Comparison of ENCODE assay signal across 9 cellular contexts in the genomic region with DNA sequence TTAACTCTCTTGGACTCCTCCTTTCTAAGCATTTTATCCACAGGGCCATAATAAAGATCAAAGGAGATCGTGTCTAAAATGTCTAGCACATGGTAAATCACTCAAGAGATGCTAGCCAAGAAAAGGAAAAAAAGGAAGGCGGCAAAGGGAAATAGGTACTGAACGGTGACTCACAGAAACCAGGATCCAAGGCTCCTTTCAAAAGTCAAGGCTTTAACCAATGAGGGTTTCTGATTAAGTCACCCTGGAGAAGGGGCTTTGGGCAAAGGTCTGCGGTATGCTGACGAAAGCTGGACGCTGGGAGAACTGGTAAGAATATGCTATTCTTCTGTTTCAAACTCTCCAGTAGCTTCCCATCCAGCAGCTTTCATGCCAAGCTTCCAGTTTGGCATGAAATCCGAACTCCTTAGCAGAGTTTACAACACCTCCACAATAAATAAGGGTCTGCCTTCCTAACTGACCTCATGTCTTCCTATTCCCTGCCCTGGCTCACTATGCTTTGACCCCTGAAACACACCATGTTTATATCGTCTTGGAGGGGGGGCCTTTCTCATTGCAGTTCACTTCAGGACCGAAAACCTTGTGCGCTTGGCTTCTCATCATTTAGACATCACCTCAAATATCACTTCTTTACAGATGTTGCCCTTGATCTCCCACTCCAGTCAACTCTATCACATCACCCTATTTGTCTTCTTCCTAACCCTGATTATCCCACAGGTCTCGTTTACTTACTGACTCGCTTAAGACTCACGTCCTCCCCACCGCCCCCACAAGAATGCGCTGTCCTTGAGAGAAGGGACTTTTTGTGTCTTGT. TPM values are rescaled to one million over a fixed set of nuclear protein-coding genes. Genes with fewer than 3 reads are reported as not detected.
DNase-seq lines count a peak whose midpoint lies in the region; ATAC-seq, FAIRE-seq and TF ChIP-seq lines count a peak whose summit lies in the region.
"Had no signal": no experiment of that assay in that cellular context is flagged by ENCODE, and none has a peak within 500 bp of the region (broad histone marks: within the 10 kb centered on the region; RNA-seq: fewer than 3 reads in every experiment).

No MANE protein-coding gene starts in this region.

- peak overlapping the region; percentile 79 to 94 for H3K4me3 ChIP-seq in body of pancreas
- H3K4me3 ChIP-seq in kidney (ENCODE audit: low read length in 2 of 2) = peak overlapping the region; percentile 72 to 84

- H3K9ac ChIP-seq in kidney (ENCODE audit: low read length in 2 of 2) = peak overlapping the region in 1 of 2 donors; percentile 35

- peaks cover 32% of the 10 kb centered on the region for H3K36me3 Mint-ChIP-seq in T-helper 1 cell treated with Interleukin-12 subunit alpha and Interleukin-12 subunit beta and Interleukin-4 antibody, amounts not matched to agents 30 μg/mL and 1 μg/mL, for 36 hours (ENCODE audit: low read depth)

- H3K27ac ChIP-seq in body of pancreas (peak overlapping the region; percentile 69 to 82 (median 70)), kidney (ENCODE audit: low read depth in 2 of 2, low read length in 2 of 2) (peak overlapping the region; percentile 71 to 77)

- no peaks in the 10 kb centered on the region for H3K27me3 ChIP-seq in body of pancreas

- ATAC-seq in HG03175 (IDR thresholded peaks at IDR 0.05; ENCODE audit: unreplicated experiment) (peak; percentile 7), body of pancreas (no peak)

- H3K27ac Mint-ChIP-seq in T-helper 1 cell treated with Interleukin-12 subunit alpha and Interleukin-12 subunit beta and Interleukin-4 antibody, amounts not matched to agents 30 μg/mL and 1 μg/mL, for 36 hours = peak overlapping the region; percentile 98

- WGBS in body of pancreas, 2 donors = 20 to 22% methylated on average over 15 of the region's 15 CpGs

- intact Hi-C loops in body of pancreas (cut with DNase I) (no loop called here), kidney (cut with DNase I) (no loop called here)

- H3K9me3 ChIP-seq in body of pancreas (no peaks in the 10 kb centered on the region), kidney (ENCODE audit: control insufficient read depth in 1 of 2, low read length in 2 of 2) (no peaks in the 10 kb centered on the region)

- peaks cover 19% of the 10 kb centered on the region for H3K4me1 ChIP-seq in body of pancreas
- peaks cover 14 to 15% of the 10 kb centered on the region in 2 donors for H3K4me1 ChIP-seq in kidney (ENCODE audit: control insufficient read depth in 1 of 2, insufficient read depth in 1 of 2, low read depth in 1 of 2, low read length in 2 of 2)

- no peaks in the 10 kb centered on the region for H3K9me3 Mint-ChIP-seq in T-helper 1 cell treated with Interleukin-12 subunit alpha and Interleukin-12 subunit beta and Interleukin-4 antibody, amounts not matched to agents 30 μg/mL and 1 μg/mL, for 36 hours

- no peak for TF ChIP-seq POLR2A in body of pancreas (IDR thresholded peaks at IDR 0.05)
- TF ChIP-seq POLR2A in H54 (IDR thresholded peaks at IDR 0.05; ENCODE audit: low read depth, low read length) = no peak

- peak overlapping the region; percentile 99 for H3K4me3 Mint-ChIP-seq in T-helper 1 cell treated with Interleukin-12 subunit alpha and Interleukin-12 subunit beta and Interleukin-4 antibody, amounts not matched to agents 30 μg/mL and 1 μg/mL, for 36 hours

- H3K36me3 ChIP-seq in body of pancreas (replicated peaks in 1 of 2; ENCODE audit: insufficient read depth in 1 of 2, low read depth in 2 of 2) (peaks cover 0 to 12% of the 10 kb centered on the region in 2 donors), kidney (ENCODE audit: control insufficient read depth in 1 of 2, insufficient read depth in 2 of 2, low read length in 2 of 2) (peaks cover 13 to 19% of the 10 kb centered on the region in 2 donors)

- FAIRE-seq in kidney (lab: Jason Lieb, UNC) = no peak
- FAIRE-seq in H54 (lab: Jason Lieb, UNC) = no peak
- FAIRE-seq: endometrium had no signal

- peaks cover 56% of the 10 kb centered on the region for H3K4me1 Mint-ChIP-seq in T-helper 1 cell treated with Interleukin-12 subunit alpha and Interleukin-12 subunit beta and Interleukin-4 antibody, amounts not matched to agents 30 μg/mL and 1 μg/mL, for 36 hours (ENCODE audit: low read depth)

- DNase-seq in GM10266 (ENCODE audit: extremely low spot score) (peak; percentile 56), body of pancreas (peak in 2 of 4 donors; percentile 22 to 29), kidney (no peak), cerebellum (ENCODE audit: low spot score) (no peak), H54 (ENCODE audit: insufficient read length, low spot score) (no peak)
- DNase-seq in stimulated activated CD4-positive, alpha-beta T cell treated with anti-CD3 and anti-CD28 coated beads, Interleukin-1b, Interleukin-23, amount 100 ng/mL, for 48 hours = peak; percentile 81

- no peaks in the 10 kb centered on the region for H3K27me3 Mint-ChIP-seq in T-helper 1 cell treated with Interleukin-12 subunit alpha and Interleukin-12 subunit beta and Interleukin-4 antibody, amounts not matched to agents 30 μg/mL and 1 μg/mL, for 36 hours (ENCODE audit: low read depth)

- TF ChIP-seq CTCF in GM10266 (IDR thresholded peaks at IDR 0.05; ENCODE audit: control insufficient read depth, insufficient read depth, low read depth, missing control alignments) (no peak), body of pancreas (IDR thresholded peaks at IDR 0.05) (no peak), kidney (IDR thresholded peaks at IDR 0.05; ENCODE audit: borderline replicate concordance, extremely low read depth, insufficient read depth) (no peak)

RNA-seq across cellular contexts. Expression of gene TOMM34, which starts 0.9 kb away (rescaled TPM):
- total RNA-seq in body of pancreas (10 to 100 TPM in 1 of 2 donors, 1 to 10 TPM in 1; 2.6 to 13.0 TPM), kidney (18.8 TPM), cerebellum (4.1 TPM)
- polyA plus RNA-seq in kidney (ENCODE audit: insufficient read depth, low read depth, low replicate concordance) = 39.6 TPM

RNA-seq across cellular contexts. Expression of gene STK4, which starts 7.0 kb away (rescaled TPM):
- total RNA-seq in body of pancreas = 10 to 100 TPM; 17.8 to 23.6 TPM
- 41.0 TPM for total RNA-seq in kidney
- polyA plus RNA-seq in kidney (ENCODE audit: insufficient read depth, low read depth, low replicate concordance) = 4.3 TPM
- total RNA-seq in cerebellum = 35.0 TPM

RNA-seq across cellular contexts. Expression of gene PABPC1L, which starts 49.4 kb away (rescaled TPM):
- total RNA-seq in body of pancreas = 100 to 1,000 TPM in 1 of 2 donors, 10 to 100 TPM in 1; 41.8 to 105 TPM
- total RNA-seq in kidney = 48.6 TPM
- 24.4 TPM for polyA plus RNA-seq in kidney (ENCODE audit: insufficient read depth, low read depth, low replicate concordance)
- 11.1 TPM for total RNA-seq in cerebellum

Comparison
In these comparisons a context has a peak if more than half of its experiments do, and no peak if none do; other contexts are left out.
1. DNase-seq: peak in GM10266 (single experiment) and stimulated activated CD4-positive, alpha-beta T cell treated with anti-CD3 and anti-CD28 coated beads, Interleukin-1b, Interleukin-23, amount 100 ng/mL, for 48 hours (single experiment); none in kidney (single experiment), cerebellum (single experiment) and H54 (single experiment).